21 cellular contexts compared by ENCODE assay signal in the genomic region with DNA sequence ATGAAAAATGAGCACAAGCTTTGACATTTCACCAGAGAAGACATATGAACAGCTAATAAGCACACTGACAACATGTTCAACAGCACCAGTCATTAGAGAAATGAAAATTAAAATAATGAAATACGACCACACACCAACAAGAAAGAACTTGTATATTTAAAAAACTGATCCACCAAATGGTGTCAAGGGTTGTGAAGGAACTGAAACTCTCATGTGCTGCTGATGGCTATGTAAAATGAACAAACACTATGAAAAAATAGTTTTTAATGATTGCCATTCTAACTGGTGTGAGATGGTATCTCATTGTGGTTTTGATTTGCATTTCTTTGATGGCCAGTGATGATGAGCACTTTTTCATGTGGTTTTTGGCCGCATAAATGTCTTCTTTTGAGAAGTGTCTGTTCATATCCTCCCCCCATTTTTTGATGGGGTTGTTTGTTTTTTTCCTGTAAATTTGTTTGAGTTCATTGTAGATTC.
A peak's percentile ranks its signal among the peaks of the same experiment; 100 is the strongest.
DNase-seq lines count a peak whose midpoint lies in the region; ATAC-seq and TF ChIP-seq lines count a peak whose summit lies in the region.
"Had no signal": no experiment of that assay in that cellular context is flagged by ENCODE, and none has a peak within 500 bp of the region (broad histone marks: within the 10 kb centered on the region; RNA-seq: fewer than 3 reads in every experiment).

No MANE protein-coding gene starts in this region.

- H3K4me1 Mint-ChIP-seq in activated CD8-positive, alpha-beta T cell treated with anti-CD3 and anti-CD28 coated beads, Interleukin-2, amount 10 ng/mL, durations not matched to agents 7 days and 5 days (ENCODE audit: low read depth), result peaks cover 4% of the 10 kb centered on the region
- H3K4me1 Mint-ChIP-seq in naive thymus-derived CD8-positive, alpha-beta T cell, result peaks cover 0 to 22% (median 7%) of the 10 kb centered on the region in 4 donors

- no peaks in the 10 kb centered on the region for H3K27me3 ChIP-seq in OCI-LY3 (ENCODE audit: low read depth, low read length)
- H3K27me3 ChIP-seq in Karpas-422 (ENCODE audit: low read length), result no peaks in the 10 kb centered on the region
- H3K27me3 ChIP-seq: ascending aorta, gastrocnemius medialis, upper lobe of right lung had no signal

- no peaks in the 10 kb centered on the region for H3K27me3 Mint-ChIP-seq in activated CD8-positive, alpha-beta T cell treated with anti-CD3 and anti-CD28 coated beads, Interleukin-2, amount 10 ng/mL, durations not matched to agents 7 days and 5 days (ENCODE audit: low read depth)
- H3K27me3 Mint-ChIP-seq in naive thymus-derived CD8-positive, alpha-beta T cell, result no peaks in the 10 kb centered on the region
- H3K27me3 Mint-ChIP-seq: naive B cell; progenitor cell of endocrine pancreas; stimulated activated naive CD8-positive, alpha-beta T cell treated with anti-CD3 and anti-CD28 coated beads, Interleukin-15, Interleukin-2, amounts not matched to agents 100 ng/mL and 50 ng/mL, for 24 hours had no signal

- H3K9ac ChIP-seq in OCI-LY3 (ENCODE audit: low read length), result no peak overlapping the region
- no peak overlapping the region for H3K9ac ChIP-seq in Karpas-422 (ENCODE audit: low read length)

- H3K4me2 ChIP-seq in OCI-LY3 (ENCODE audit: low read length), result peak overlapping the region; percentile 31
- H3K4me2 ChIP-seq in Karpas-422 (ENCODE audit: low read depth, low read length, poor library complexity, severe bottlenecking), result no peak overlapping the region

- H3K4me3 Mint-ChIP-seq in activated CD8-positive, alpha-beta T cell treated with anti-CD3 and anti-CD28 coated beads, Interleukin-2, amount 10 ng/mL, durations not matched to agents 7 days and 5 days, result no peak overlapping the region
- no peak overlapping the region for H3K4me3 Mint-ChIP-seq in naive thymus-derived CD8-positive, alpha-beta T cell
- H3K4me3 Mint-ChIP-seq: CD8-positive, alpha-beta memory T cell; naive B cell; stimulated activated naive CD8-positive, alpha-beta T cell treated with anti-CD3 and anti-CD28 coated beads, Interleukin-15, Interleukin-2, amounts not matched to agents 100 ng/mL and 50 ng/mL, for 24 hours had no signal

- H3K4me3 ChIP-seq in OCI-LY3 (ENCODE audit: low read length) (no peak overlapping the region), Karpas-422 (ENCODE audit: low read length) (no peak overlapping the region)
- H3K4me3 ChIP-seq: ascending aorta, coronary artery, gastrocnemius medialis, lower lobe of right lung, upper lobe of right lung had no signal

- H3K9me3 Mint-ChIP-seq in activated CD8-positive, alpha-beta T cell treated with anti-CD3 and anti-CD28 coated beads, Interleukin-2, amount 10 ng/mL, durations not matched to agents 7 days and 5 days (ENCODE audit: insufficient read depth), result peaks cover 4% of the 10 kb centered on the region
- H3K9me3 Mint-ChIP-seq in naive thymus-derived CD8-positive, alpha-beta T cell, result peaks cover 4 to 22% (median 10%) of the 10 kb centered on the region in 9 donors

- peaks cover 19% of the 10 kb centered on the region for H3K4me1 ChIP-seq in OCI-LY3 (ENCODE audit: low read length)
- H3K4me1 ChIP-seq in Karpas-422 (ENCODE audit: low read length), result no peaks in the 10 kb centered on the region
- H3K4me1 ChIP-seq: ascending aorta, gastrocnemius medialis, lower lobe of right lung, upper lobe of right lung had no signal

- H4K20me1 ChIP-seq in OCI-LY3 (ENCODE audit: insufficient read depth, low read length) (no peaks in the 10 kb centered on the region), Karpas-422 (ENCODE audit: insufficient read depth, low read depth, low read length) (no peaks in the 10 kb centered on the region)

- ATAC-seq in GM19324 (IDR thresholded peaks at IDR 0.05; ENCODE audit: low FRiP score, unreplicated experiment) (peak; percentile 71), HG03066 (IDR thresholded peaks at IDR 0.05; ENCODE audit: low read depth, unreplicated experiment) (peak; percentile 63), esophagus mucosa (no peak)
- ATAC-seq in activated CD8-positive, alpha-beta T cell treated with anti-CD3 and anti-CD28 coated beads, Interleukin-2, amount 10 ng/mL, durations not matched to agents 7 days and 5 days, result no peak
- ATAC-seq in naive thymus-derived CD8-positive, alpha-beta T cell, result no peak
- ATAC-seq: gastrocnemius medialis, lower lobe of right lung, upper lobe of right lung had no signal

- H2AFZ ChIP-seq in OCI-LY3 (ENCODE audit: low read depth, low read length) (no peak overlapping the region), Karpas-422 (ENCODE audit: low read length) (no peak overlapping the region)

- peaks cover 6% of the 10 kb centered on the region; the same call in 1 of the 2 replicates for H3K9me3 ChIP-seq in OCI-LY3 (ENCODE audit: insufficient read depth, low read length)
- no peaks in the 10 kb centered on the region for H3K9me3 ChIP-seq in Karpas-422 (ENCODE audit: low read length)
- H3K9me3 ChIP-seq: gastrocnemius medialis, upper lobe of right lung had no signal

- POLR2A ChIA-PET in activated CD8-positive, alpha-beta T cell treated with anti-CD3 and anti-CD28 coated beads, Interleukin-2, amount 10 ng/mL, durations not matched to agents 7 days and 5 days (lab: Charles Lee), result no interaction called here
- POLR2A ChIA-PET in naive thymus-derived CD8-positive, alpha-beta T cell (lab: Charles Lee), result no interaction called here

- peak; percentile 6 for DNase-seq in GM10266 (ENCODE audit: extremely low spot score)
- DNase-seq in Karpas-422, result no peak
- DNase-seq in activated CD8-positive, alpha-beta T cell treated with anti-CD3 and anti-CD28 coated beads, Interleukin-2, amount 10 ng/mL, durations not matched to agents 7 days and 5 days, result no peak
- DNase-seq in naive thymus-derived CD8-positive, alpha-beta T cell, result no peak
- DNase-seq: activated effector memory CD4-positive, alpha-beta T cell treated with anti-CD3 and anti-CD28 coated beads, Interleukin-2, amount 50 U/mL, for 16 hours; EL; gastrocnemius medialis; lower lobe of right lung; naive B cell; NCI-H2107; NCI-H69; upper lobe of right lung had no signal

- H3K27ac ChIP-seq in OCI-LY3 (ENCODE audit: low read length) (peak overlapping the region; percentile 24; the same call in 1 of the 2 replicates), Karpas-422 (ENCODE audit: low read length) (no peak overlapping the region)
- H3K27ac ChIP-seq: ascending aorta, coronary artery, gastrocnemius medialis, lower lobe of right lung, upper lobe of right lung had no signal

- CTCF ChIA-PET in activated CD8-positive, alpha-beta T cell treated with anti-CD3 and anti-CD28 coated beads, Interleukin-2, amount 10 ng/mL, durations not matched to agents 7 days and 5 days (lab: Charles Lee), result no interaction called here

- TF ChIP-seq CTCF in GM10266 (IDR thresholded peaks at IDR 0.05; ENCODE audit: control insufficient read depth, insufficient read depth, low read depth, missing control alignments) (no peak), OCI-LY3 (IDR thresholded peaks at IDR 0.05; ENCODE audit: low read depth, low read length) (no peak)

- no peaks in the 10 kb centered on the region for H3K9me2 ChIP-seq in Karpas-422 (replicated peaks; ENCODE audit: insufficient read depth, low read length)

- H3K36me3 ChIP-seq in OCI-LY3 (replicated peaks; ENCODE audit: low read depth, low read length) (peaks cover 10% of the 10 kb centered on the region), Karpas-422 (ENCODE audit: insufficient read depth, low read length) (no peaks in the 10 kb centered on the region)
- H3K36me3 ChIP-seq: gastrocnemius medialis, lower lobe of right lung, upper lobe of right lung had no signal

- H3K27ac Mint-ChIP-seq in activated CD8-positive, alpha-beta T cell treated with anti-CD3 and anti-CD28 coated beads, Interleukin-2, amount 10 ng/mL, durations not matched to agents 7 days and 5 days, result no peak overlapping the region
- H3K27ac Mint-ChIP-seq in naive thymus-derived CD8-positive, alpha-beta T cell, result no peak overlapping the region
- H3K27ac Mint-ChIP-seq: naive B cell; progenitor cell of endocrine pancreas; stimulated activated naive CD8-positive, alpha-beta T cell treated with anti-CD3 and anti-CD28 coated beads, Interleukin-15, Interleukin-2, amounts not matched to agents 100 ng/mL and 50 ng/mL, for 24 hours had no signal

- no peaks in the 10 kb centered on the region for H3K79me2 ChIP-seq in OCI-LY3 (ENCODE audit: low read length)
- H3K79me2 ChIP-seq in Karpas-422 (ENCODE audit: low read length), result no peaks in the 10 kb centered on the region

- H3K36me3 Mint-ChIP-seq in activated CD8-positive, alpha-beta T cell treated with anti-CD3 and anti-CD28 coated beads, Interleukin-2, amount 10 ng/mL, durations not matched to agents 7 days and 5 days (ENCODE audit: low read depth), result peaks cover 26% of the 10 kb centered on the region
- H3K36me3 Mint-ChIP-seq in naive thymus-derived CD8-positive, alpha-beta T cell, result peaks cover 17 to 51% (median 45%) of the 10 kb centered on the region in 3 donors

Comparison
In these comparisons a context has a peak if more than half of its experiments do, and no peak if none do; other contexts are left out.
1. ATAC-seq: peak in GM19324 (single experiment) and HG03066 (single experiment); none in esophagus mucosa (single experiment), activated CD8-positive, alpha-beta T cell treated with anti-CD3 and anti-CD28 coated beads, Interleukin-2, amount 10 ng/mL, durations not matched to agents 7 days and 5 days (single experiment) and naive thymus-derived CD8-positive, alpha-beta T cell (0 of 2).